8 cellular contexts compared by ENCODE assay signal in the genomic region with DNA sequence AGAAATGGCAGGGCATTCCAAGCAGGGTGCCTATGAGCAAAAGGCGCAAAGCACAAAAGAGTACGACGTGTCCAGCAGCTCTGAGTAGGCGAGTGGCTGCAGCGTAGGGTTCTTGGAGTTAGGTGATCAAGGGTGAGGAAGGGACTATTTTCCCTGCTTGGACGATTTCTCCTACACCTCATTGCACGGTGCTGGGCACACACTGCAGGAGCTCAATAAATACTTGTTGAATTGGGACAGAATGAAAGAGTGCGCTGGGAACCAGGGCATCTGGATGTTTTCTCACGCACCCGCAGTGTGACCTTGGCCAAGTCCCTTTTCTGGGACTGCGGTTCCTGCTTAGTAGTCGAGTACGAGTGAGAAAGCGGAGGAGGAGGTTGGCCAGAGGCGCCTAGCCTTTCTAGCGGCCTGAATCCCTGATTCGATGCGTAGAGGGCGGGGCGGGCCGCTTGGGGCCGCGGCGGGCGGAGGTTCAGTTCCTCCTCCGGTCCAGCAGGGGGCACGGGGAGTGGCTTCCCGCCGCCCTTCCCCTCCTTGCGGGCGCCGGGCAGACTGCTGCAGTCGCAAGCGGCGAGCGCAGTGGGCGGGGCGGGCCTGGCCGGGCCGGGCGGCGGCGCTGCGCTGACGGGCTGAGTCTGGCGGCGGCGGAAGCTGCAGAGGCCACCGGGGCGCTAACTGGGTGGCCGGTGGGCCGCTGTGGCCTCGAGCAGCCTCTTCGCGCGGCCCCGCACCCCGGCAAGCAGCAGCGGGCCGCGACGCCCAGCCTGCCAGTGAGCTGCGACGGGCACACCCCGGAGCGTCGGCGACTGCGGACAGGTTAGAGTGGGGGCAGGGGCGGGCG. TPM values are rescaled to one million over a fixed set of nuclear protein-coding genes. Genes with fewer than 3 reads are reported as not detected.
A peak's percentile ranks its signal among the peaks of the same experiment; 100 is the strongest.
DNase-seq lines count a peak whose midpoint lies in the region; ATAC-seq, FAIRE-seq and TF ChIP-seq lines count a peak whose summit lies in the region.

A gene (plus strand): TSS at position 560 of the 841 bp plus-strand sequence. CDS start 333 bp downstream, outside the sequence.

- no peak for TF ChIP-seq EP300 in GM12878 (IDR thresholded peaks at IDR 0.05; ENCODE audit: borderline replicate concordance in 1 of 2, control insufficient read depth in 1 of 2, low read depth in 2 of 2, low read length in 2 of 2)

- peak within 1 kb of the TSS; percentile 73 for H3K4me3 ChIP-seq in GM12878

- peak; percentile 75 for TF ChIP-seq POLR2A in GM12878 (IDR thresholded peaks at IDR 0.05; ENCODE audit: low read depth, low read length)

- no peak for TF ChIP-seq RAD21 in GM12878 (IDR thresholded peaks at IDR 0.05; ENCODE audit: insufficient read depth, low read depth, low read length)

- peak; percentile 94 for ATAC-seq in GM18517 (IDR thresholded peaks at IDR 0.05; ENCODE audit: unreplicated experiment)
- peak; percentile 95 for ATAC-seq in HG03039 (IDR thresholded peaks at IDR 0.05; ENCODE audit: unreplicated experiment)
- ATAC-seq in GM12878, result peak; percentile 95
- peak; percentile 97 for ATAC-seq in sciatic nerve

- H3K27me3 ChIP-seq in GM12878 (replicated peaks in 1 of 2; ENCODE audit: control insufficient read depth in 2 of 2, insufficient read depth in 2 of 2, low read length in 1 of 2), result no peaks in the 10 kb centered on the region

- peak within 1 kb of the TSS; percentile 70 for H3K27ac ChIP-seq in GM12878 (ENCODE audit: control insufficient read depth, insufficient read depth)

- H3K4me2 ChIP-seq in GM12878 (ENCODE audit: control insufficient read depth, insufficient read depth), result peak within 1 kb of the TSS; percentile 64

- H3K4me1 ChIP-seq in GM12878 (ENCODE audit: control insufficient read depth, insufficient read depth, low read length), result peaks cover 4% of the 10 kb centered on the region

- TF ChIP-seq CTCF in GM12878 (IDR thresholded peaks at IDR 0.05 in 2 of 3, conservative IDR thresholded peaks at IDR 0.05 in 1 of 3; ENCODE audit: control insufficient read depth in 2 of 3, extremely low read depth in 1 of 3, insufficient read depth in 1 of 3, low read depth in 3 of 3, low read length in 3 of 3), result peak; percentile 48 to 62 (median 53)

- SMC1A ChIA-PET in GM12878 (lab: Charles Lee; ENCODE audit: uncharacterized antibody, unreplicated experiment), result interaction anchor here (3.2 kb wide), 1 partner anchor 9 kb away, joined by 20 read pairs; a partner anchor contains a TSS

- no peaks in the 10 kb centered on the region for H3K36me3 ChIP-seq in GM12878 (ENCODE audit: control insufficient read depth in 2 of 2, insufficient read depth in 2 of 2, low read length in 1 of 2)

- peak within 1 kb of the TSS; percentile 69 for H3K9ac ChIP-seq in GM12878 (ENCODE audit: control insufficient read depth, insufficient read depth, low read length)

- H4K20me1 ChIP-seq in GM12878 (ENCODE audit: control insufficient read depth, insufficient read depth), result no peaks in the 10 kb centered on the region

- intact Hi-C loops in GM12878 (cut with micrococcal nuclease; ENCODE audit: unreplicated experiment), result loop anchor here (1.0 kb wide), 1 partner anchor 9 kb away; a partner anchor contains a TSS
- intact Hi-C loops in sciatic nerve (cut with DNase I), result no loop called here

- POLR2A ChIA-PET in GM12878 (lab: Charles Lee), result interaction anchor here (1.4 to 3.7 kb wide), 2 partner anchors 9 kb away, joined by 3 to 16 read pairs; a partner anchor contains a TSS

- peak within 1 kb of the TSS; percentile 90 for H2AFZ ChIP-seq in GM12878 (ENCODE audit: control insufficient read depth, low read depth, low read length)

- in situ Hi-C loops in GM12878 (cut with MboI), result no loop called here

- BruUV-seq in GM12878 (replicated peaks; lab: Mats Ljungman, UMichigan), result no TSS peak

- DNase-seq in 8988T (peak; percentile 45), NCI-H2081 (lab: John Stamatoyannopoulos, UW) (peak; percentile 89 to 94), T1000 (lab: John Stamatoyannopoulos, UW) (peak; percentile 60), GM12878 (ENCODE audit: low read depth, low spot score) (peak; percentile 33), hypothalamus (lab: John Stamatoyannopoulos, UW) (peak; percentile 1 to 86 (median 66)), sciatic nerve (ENCODE audit: low spot score) (peak; percentile 91)

- RAD21 ChIA-PET in GM12878 (lab: Charles Lee; ENCODE audit: unreplicated experiment), result interaction anchor here (1.1 kb wide), 1 partner anchor 9 kb away, joined by 8 read pairs; a partner anchor contains a TSS

- CTCF ChIA-PET in GM12878 (lab: Yijun Ruan, JAX), result interaction anchor here (0.9 to 2.3 kb wide), 4 partner anchors 9 to 29 kb away, joined by 3 to 16 read pairs (median 8); a partner anchor contains a TSS

- whole genome bisulfite sequencing in GM12878 (ENCODE audit: insufficient coverage, insufficient replicate concordance, low lambda C conversion rate, missing lambda C conversion rate), result 40% methylated on average over 47 of the region's 71 CpGs

- no peaks in the 10 kb centered on the region; the same call in 2 of the 3 replicates for H3K9me3 ChIP-seq in GM12878 (replicated peaks; ENCODE audit: control insufficient read depth, insufficient read depth, low read length)

- H3K79me2 ChIP-seq in GM12878 (ENCODE audit: control insufficient read depth, insufficient read depth, low read length), result peaks cover 21% of the 10 kb centered on the region

- FAIRE-seq in GM12878 (lab: Jason Lieb, UNC), result no peak

TF ChIP-seq in GM12878, 131 proteins besides CTCF, POLR2A, EP300 and RAD21 (continues in another document):
- TF ChIP-seq RUNX3 (IDR thresholded peaks at IDR 0.05; ENCODE audit: low read length), result peak; percentile 63
- peak; percentile 53; the same call in 1 of the 2 replicates for TF ChIP-seq IKZF1 (conservative IDR thresholded peaks at IDR 0.05)
- no peak for TF ChIP-seq SIN3A (IDR thresholded peaks at IDR 0.05; ENCODE audit: low read depth, low read length)
- TF ChIP-seq, protein P1, sequence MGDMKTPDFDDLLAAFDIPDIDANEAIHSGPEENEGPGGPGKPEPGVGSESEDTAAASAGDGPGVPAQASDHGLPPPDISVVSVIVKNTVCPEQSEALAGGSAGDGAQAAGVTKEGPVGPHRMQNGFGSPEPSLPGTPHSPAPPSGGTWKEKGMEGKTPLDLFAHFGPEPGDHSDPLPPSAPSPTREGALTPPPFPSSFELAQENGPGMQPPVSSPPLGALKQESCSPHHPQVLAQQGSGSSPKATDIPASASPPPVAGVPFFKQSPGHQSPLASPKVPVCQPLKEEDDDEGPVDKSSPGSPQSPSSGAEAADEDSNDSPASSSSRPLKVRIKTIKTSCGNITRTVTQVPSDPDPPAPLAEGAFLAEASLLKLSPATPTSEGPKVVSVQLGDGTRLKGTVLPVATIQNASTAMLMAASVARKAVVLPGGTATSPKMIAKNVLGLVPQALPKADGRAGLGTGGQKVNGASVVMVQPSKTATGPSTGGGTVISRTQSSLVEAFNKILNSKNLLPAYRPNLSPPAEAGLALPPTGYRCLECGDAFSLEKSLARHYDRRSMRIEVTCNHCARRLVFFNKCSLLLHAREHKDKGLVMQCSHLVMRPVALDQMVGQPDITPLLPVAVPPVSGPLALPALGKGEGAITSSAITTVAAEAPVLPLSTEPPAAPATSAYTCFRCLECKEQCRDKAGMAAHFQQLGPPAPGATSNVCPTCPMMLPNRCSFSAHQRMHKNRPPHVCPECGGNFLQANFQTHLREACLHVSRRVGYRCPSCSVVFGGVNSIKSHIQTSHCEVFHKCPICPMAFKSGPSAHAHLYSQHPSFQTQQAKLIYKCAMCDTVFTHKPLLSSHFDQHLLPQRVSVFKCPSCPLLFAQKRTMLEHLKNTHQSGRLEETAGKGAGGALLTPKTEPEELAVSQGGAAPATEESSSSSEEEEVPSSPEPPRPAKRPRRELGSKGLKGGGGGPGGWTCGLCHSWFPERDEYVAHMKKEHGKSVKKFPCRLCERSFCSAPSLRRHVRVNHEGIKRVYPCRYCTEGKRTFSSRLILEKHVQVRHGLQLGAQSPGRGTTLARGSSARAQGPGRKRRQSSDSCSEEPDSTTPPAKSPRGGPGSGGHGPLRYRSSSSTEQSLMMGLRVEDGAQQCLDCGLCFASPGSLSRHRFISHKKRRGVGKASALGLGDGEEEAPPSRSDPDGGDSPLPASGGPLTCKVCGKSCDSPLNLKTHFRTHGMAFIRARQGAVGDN (IDR thresholded peaks at IDR 0.05), result no peak; the same call in 1 of the 2 replicates
- TF ChIP-seq SREBF2 (IDR thresholded peaks at IDR 0.05; ENCODE audit: low read length), result no peak
- 0 out of 2 replicates have a peak, but pooled peaks have one; percentile 20 for TF ChIP-seq ZNF207 (IDR thresholded peaks at IDR 0.05; ENCODE audit: borderline replicate concordance)
- TF ChIP-seq ESRRA (IDR thresholded peaks at IDR 0.05; ENCODE audit: low read length), result 0 out of 2 replicates have a peak, but pooled peaks have one; percentile 36
- TF ChIP-seq SMAD5 (IDR thresholded peaks at IDR 0.05; ENCODE audit: low read depth), result no peak
- no peak for TF ChIP-seq ZNF384 (IDR thresholded peaks at IDR 0.05; ENCODE audit: borderline replicate concordance, low read depth, low read length)
- peak; percentile 12 for TF ChIP-seq SP1 (IDR thresholded peaks at IDR 0.05; ENCODE audit: low read depth, low read length)
- TF ChIP-seq NBN (IDR thresholded peaks at IDR 0.05), result peak; percentile 41; the same call in 1 of the 2 replicates
- TF ChIP-seq POU2F2 (IDR thresholded peaks at IDR 0.05; ENCODE audit: borderline replicate concordance, low read depth, low read length), result no peak

RNA-seq across cellular contexts. Expression of the gene that starts here (rescaled TPM):
- total RNA-seq in GM12878 (2013; cell fraction: nucleolus; rRNA removed), result 30.2 and 30.8 TPM in 2 replicates
- total RNA-seq in GM12878 (2014; rRNA removed) (9.3 and 12.6 TPM in 2 replicates), GM12878 (2014; rRNA removed; fragmentation: Illumina TruSeq; extraction: Trizol) (9.1 and 9.4 TPM in 2 replicates), GM12878 (2021) (9.6 and 9.9 TPM in 2 replicates), sciatic nerve (23.4 TPM)
- polyA plus RNA-seq in GM12878 (2011; ENCODE audit: low read depth), result 2.8 TPM
- polyA plus RNA-seq in GM12878 (2011; rRNA removed) (8.9 and 14.8 TPM in 2 replicates), GM12878 (2014; fragmentation: Illumina TruSeq; extraction: Trizol) (8.6 and 10.4 TPM in 2 replicates), GM12878 (2014; fragmentation: Nextera tagmentation; extraction: Ambion mirVana) (1 to 10 TPM; 2.4 to 2.7 TPM), GM12878 (2014; rRNA removed) (5.9 and 7.3 TPM in 2 replicates), GM12878 (2016; fragmentation: Nextera tagmentation; extraction: Ambion mirVana) (10 to 100 TPM in 1 of 2 experiments, 1 to 10 TPM in 1; 9.7 to 10.9 TPM)
- polyA plus RNA-seq in GM12878 (2011; cell fraction: cytosol; rRNA removed), result 2.8 and 3.2 TPM in 2 replicates
- 6.5 and 6.8 TPM in 2 replicates for polyA plus RNA-seq in GM12878 (2011; cell fraction: nucleus; rRNA removed)
- polyA plus RNA-seq in GM12878 (2012), result 5.6 and 6.2 TPM in 2 replicates
- 6.3 and 6.6 TPM in 2 replicates for polyA minus RNA-seq in GM12878 (2011; rRNA and poly(A)+ RNA removed)
- 3.1 and 4.1 TPM in 2 replicates for polyA minus RNA-seq in GM12878 (2011; cell fraction: cytosol; rRNA and poly(A)+ RNA removed)
- polyA minus RNA-seq in GM12878 (2011; cell fraction: nucleus; rRNA and poly(A)+ RNA removed), result 3.9 and 5.0 TPM in 2 replicates

Comparison
In these comparisons a context has a peak if more than half of its experiments do, and no peak if none do; other contexts are left out.
1. Peak in every context shown above with its lines: DNase-seq, ATAC-seq, H3K4me3 ChIP-seq and H3K27ac ChIP-seq.
2. DNase-seq: peak in every context shown above with its lines; median percentile 92 in NCI-H2081; 91 in sciatic nerve; 66 in hypothalamus; 60 in T1000; 45 in 8988T; 33 in GM12878.